21 cellular contexts compared by ENCODE assay signal in the genomic region with DNA sequence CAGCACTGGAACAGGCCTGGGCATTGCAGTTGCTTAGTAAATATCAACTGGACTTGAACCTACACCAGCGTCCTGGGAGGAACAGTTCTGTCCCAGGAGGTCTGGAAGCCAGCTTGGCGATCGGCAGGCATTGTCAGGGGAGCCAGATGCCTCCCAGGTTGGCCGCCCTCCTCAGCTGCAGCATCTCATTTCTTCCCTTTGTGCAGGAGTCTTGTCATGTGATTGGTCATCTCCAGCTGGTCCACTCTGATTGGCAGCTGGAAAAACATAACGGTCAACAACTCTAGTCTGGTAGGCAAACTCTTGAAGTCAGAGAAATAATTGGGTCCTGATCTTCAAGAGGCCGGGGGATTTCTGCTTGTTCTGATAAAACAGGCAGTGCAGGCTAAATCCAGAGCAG. TPM values are rescaled to one million over a fixed set of nuclear protein-coding genes. Genes with fewer than 3 reads are reported as not detected.
A peak's percentile ranks its signal among the peaks of the same experiment; 100 is the strongest.
DNase-seq lines count a peak whose midpoint lies in the region; ATAC-seq, FAIRE-seq and TF ChIP-seq lines count a peak whose summit lies in the region.
"Had no signal": no experiment of that assay in that cellular context is flagged by ENCODE, and none has a peak within 500 bp of the region (broad histone marks: within the 10 kb centered on the region; RNA-seq: fewer than 3 reads in every experiment).

No MANE protein-coding gene starts in this region.

- H3K9me3 ChIP-seq in K562 (replicated peaks; ENCODE audit: control insufficient read depth, insufficient read depth, low read depth, low read length) (no peaks in the 10 kb centered on the region), transverse colon (no peaks in the 10 kb centered on the region), aorta (ENCODE audit: control insufficient read depth, low read length) (no peaks in the 10 kb centered on the region)
- H3K9me3 ChIP-seq: Caco-2, SJCRH30 had no signal

- H4K20me1 ChIP-seq in K562 (replicated peaks; ENCODE audit: control insufficient read depth, insufficient read depth, low read length) = no peaks in the 10 kb centered on the region

- no peak for TF ChIP-seq POLR2A in K562 (conservative IDR thresholded peaks at IDR 0.05)
- no peak for TF ChIP-seq POLR2A in transverse colon (IDR thresholded peaks at IDR 0.05)

- TF ChIP-seq RAD21 in K562 (CRISPR knock-in tag; conservative IDR thresholded peaks at IDR 0.05 in 1 of 2, IDR thresholded peaks at IDR 0.05 in 1 of 2) = no peak

- in situ Hi-C loops in K562 (cut with MboI) = loop anchor here (25.0 kb wide), 1 partner anchor 545 kb away; the partner anchor contains the start of gene EXOSC2
- in situ Hi-C loops in transverse colon (cut with MboI; ENCODE audit: low pct_ligation_motif_present in 1 of 4, low pct_unique_long_range_greater_than_20kb in 1 of 4, low sequenced_read_pairs in 3 of 4) = no loop called here

- no TSS peak for BruUV-seq in K562 (replicated peaks; lab: Mats Ljungman, UMichigan)

- H2AFZ ChIP-seq in K562 (ENCODE audit: low read depth, low read length) = 0 out of 2 replicates have a peak overlapping the region, but pooled peaks have one; percentile 27

- ATAC-seq in K562 (no peak), aorta (ENCODE audit: low FRiP score) (no peak)
- no peak for ATAC-seq in stimulated activated naive CD8-positive, alpha-beta T cell treated with anti-CD3 and anti-CD28 coated beads, Interleukin-15, amount 100 ng/mL, for 72 hours

- H3K27ac Mint-ChIP-seq in stimulated activated naive CD8-positive, alpha-beta T cell treated with anti-CD3 and anti-CD28 coated beads, Interleukin-15, amount 100 ng/mL, for 72 hours = no peak overlapping the region
- H3K27ac Mint-ChIP-seq: CD4-positive, alpha-beta memory T cell had no signal

- H3K27ac ChIP-seq in K562 (ENCODE audit: extremely low read depth, low read depth, low read length) (no peak overlapping the region), transverse colon (peak overlapping the region in 3 of 4 donors; percentile 50 to 84 (median 72)), aorta (ENCODE audit: low read depth in 1 of 2, low read length in 2 of 2) (no peak overlapping the region)
- H3K27ac ChIP-seq: SJCRH30 had no signal

- H3K4me1 ChIP-seq in K562 (replicated peaks in 1 of 2; ENCODE audit: control insufficient read depth in 2 of 2, insufficient read depth in 2 of 2, low read length in 2 of 2) (peaks cover 19 to 38% of the 10 kb centered on the region in 2 experiments), transverse colon (peaks cover 4 to 23% (median 16%) of the 10 kb centered on the region in 4 donors), aorta (ENCODE audit: control insufficient read depth in 1 of 2, insufficient read depth in 2 of 2, low read length in 2 of 2) (no peaks in the 10 kb centered on the region)

- POLR2A ChIA-PET in HEK293T (lab: Yijun Ruan, JAX) (no interaction called here), K562 (lab: Yijun Ruan, JAX) (interaction anchor here (0.8 to 1.5 kb wide), 5 partner anchors 9 to 44 kb away, joined by 3 to 4 read pairs (median 3); no protein-coding TSS in a partner anchor)

- 44% methylated on average over 6 of the region's 6 CpGs for WGBS in K562 (ENCODE audit: insufficient coverage, low coverage, missing lambda C conversion rate)
- 82% methylated on average over 6 of the region's 6 CpGs; no CpG with 5 or more reads in 1 of the 2 donors for WGBS in transverse colon (ENCODE audit: low coverage in 1 of 2), 2 donors
- WGBS in aorta, 2 donors = 83% methylated on average over 6 of the region's 6 CpGs

- no peak for TF ChIP-seq EP300 in K562 (IDR thresholded peaks at IDR 0.05; ENCODE audit: low read length)
- TF ChIP-seq EP300 in transverse colon (IDR thresholded peaks at IDR 0.05; ENCODE audit: low read depth) = no peak

- H3K4me1 Mint-ChIP-seq in stimulated activated naive CD8-positive, alpha-beta T cell treated with anti-CD3 and anti-CD28 coated beads, Interleukin-15, amount 100 ng/mL, for 72 hours = peaks cover 67% of the 10 kb centered on the region

- no peaks in the 10 kb centered on the region for H3K79me2 ChIP-seq in K562 (ENCODE audit: control insufficient read depth, insufficient read depth, low read length)

- no peak for FAIRE-seq in K562 (lab: Jason Lieb, UNC)
- FAIRE-seq: G401.6, GM12892 had no signal

- H3K9ac ChIP-seq in K562 (ENCODE audit: insufficient read depth in 1 of 2, low read depth in 2 of 2, low read length in 2 of 2) = 0 out of 4 replicates have a peak overlapping the region, but pooled peaks of 1 of the 2 experiments have one; percentile 54

- no peak overlapping the region for H3K4me2 ChIP-seq in K562 (ENCODE audit: insufficient read depth, low read length)

- no peaks in the 10 kb centered on the region for H3K9me3 Mint-ChIP-seq in stimulated activated naive CD8-positive, alpha-beta T cell treated with anti-CD3 and anti-CD28 coated beads, Interleukin-15, amount 100 ng/mL, for 72 hours
- H3K9me3 Mint-ChIP-seq: CD4-positive, alpha-beta memory T cell had no signal

- H3K36me3 ChIP-seq in K562 (ENCODE audit: control insufficient read depth, insufficient read depth, low read length) = peaks cover under 1% of the 10 kb centered on the region; the same call in 1 of the 3 replicates
- H3K36me3 ChIP-seq in transverse colon = no peaks in the 10 kb centered on the region
- no peaks in the 10 kb centered on the region for H3K36me3 ChIP-seq in aorta (ENCODE audit: control insufficient read depth in 1 of 2, insufficient read depth in 2 of 2, low read length in 1 of 2)
- H3K36me3 ChIP-seq: SJCRH30 had no signal

- H3K9me1 ChIP-seq in K562 (ENCODE audit: control insufficient read depth, insufficient read depth, low read length) = peaks cover under 1% of the 10 kb centered on the region

- H3K27me3 Mint-ChIP-seq in stimulated activated naive CD8-positive, alpha-beta T cell treated with anti-CD3 and anti-CD28 coated beads, Interleukin-15, amount 100 ng/mL, for 72 hours = peaks cover 37% of the 10 kb centered on the region

- TF ChIP-seq CTCF in K562 (IDR thresholded peaks at IDR 0.05 in 2 of 3, conservative IDR thresholded peaks at IDR 0.05 in 1 of 3; ENCODE audit: insufficient read depth in 2 of 3, low read depth in 1 of 3, low read length in 3 of 3) = no peak
- TF ChIP-seq CTCF in transverse colon (IDR thresholded peaks at IDR 0.05) = no peak

- no peak overlapping the region for H3K4me3 ChIP-seq in K562
- no peak overlapping the region for H3K4me3 ChIP-seq in transverse colon
- no peak overlapping the region for H3K4me3 ChIP-seq in aorta (ENCODE audit: low read length in 2 of 2)
- H3K4me3 ChIP-seq: SJCRH30 had no signal

- H3K4me3 Mint-ChIP-seq in stimulated activated naive CD8-positive, alpha-beta T cell treated with anti-CD3 and anti-CD28 coated beads, Interleukin-15, amount 100 ng/mL, for 72 hours = no peak overlapping the region
- H3K4me3 Mint-ChIP-seq: CD4-positive, alpha-beta memory T cell had no signal

- CTCF ChIA-PET in HEK293T (lab: Yijun Ruan, JAX) = no interaction called here
- CTCF ChIA-PET in K562 (lab: Yijun Ruan, JAX; ENCODE audit: low intra/inter-chr PET ratio) = no interaction called here

- H3K27me3 ChIP-seq in K562 (ENCODE audit: control insufficient read depth in 2 of 2, insufficient read depth in 2 of 2, low read length in 2 of 2) (no peaks in the 10 kb centered on the region; a peak in 1 of 5 replicates), transverse colon (peaks cover 22% of the 10 kb centered on the region), aorta (ENCODE audit: control insufficient read depth in 1 of 2, insufficient read depth in 2 of 2, low read length in 1 of 2) (no peaks in the 10 kb centered on the region)
- H3K27me3 ChIP-seq: SJCRH30 had no signal

- DNase-seq in HEK293T (ENCODE audit: extremely low spot score) (no peak), K562 (ENCODE audit: extremely low read depth in 1 of 4, low spot score in 3 of 4) (no peak), myocyte (ENCODE audit: low read depth) (peak; percentile 7), transverse colon (no peak), aorta (no peak), SKM-1 treated with dmso at 0.1 percent for 144 hours (lab: John Stamatoyannopoulos, UW; ENCODE audit: unreplicated experiment) (no peak)
- DNase-seq in stimulated activated naive CD8-positive, alpha-beta T cell treated with anti-CD3 and anti-CD28 coated beads, Interleukin-15, amount 100 ng/mL, for 72 hours = no peak
- DNase-seq: Caco-2; CD4-positive, alpha-beta memory T cell; DMS 273 treated with DMSO at 0.1 percent for 48 hours; MM.1S; NCI-H1092; NCI-H1436; NCI-H187 treated with DMSO at 0.1 percent for 48 hours; NCI-H2107; NCI-H446 treated with DMSO at 0.1 percent for 48 hours; NCI-H526 treated with DMSO at 0.1 percent for 48 hours; NK-92 treated with Interleukin-12 subunit alpha and Interleukin-12 subunit beta, amount 100 ng/mL, for 24 hours; SJCRH30 had no signal

- intact Hi-C loops in K562 (cut with micrococcal nuclease) (no loop called here), transverse colon (cut with DNase I; ENCODE audit: low total_unique reads) (no loop called here), aorta (cut with DNase I) (no loop called here)

RNA-seq across cellular contexts. Expression of gene NCS1, which starts 29.6 kb away (rescaled TPM):
- 6.1 and 14.0 TPM in 2 replicates for total RNA-seq in K562 (2011; cell fraction: chromatin; rRNA removed; ENCODE audit: low replicate concordance)
- total RNA-seq in K562 (2011; cell fraction: nucleolus; rRNA removed) = 10.3 and 11.0 TPM in 2 replicates
- 7.1 and 7.5 TPM in 2 replicates for total RNA-seq in K562 (2011; cell fraction: nucleoplasm; rRNA removed)
- total RNA-seq in K562 (2014; rRNA removed) (9.6 and 11.6 TPM in 2 replicates), K562 (2014; rRNA removed; fragmentation: Illumina TruSeq; extraction: Trizol) (7.6 and 8.0 TPM in 2 replicates), K562 (2015; rRNA removed; fragmentation: Illumina TruSeq; extraction: Trizol) (6.9 and 7.4 TPM in 2 replicates), K562 (2021) (22.8 and 25.0 TPM in 2 replicates), myocyte (55.2 and 59.7 TPM in 2 replicates), transverse colon (10 to 100 TPM; 11.9 to 66.5 (median 25.9) TPM), aorta (100 to 1,000 TPM in 1 of 2 donors, 10 to 100 TPM in 1; 72.1 to 171 TPM)
- polyA plus RNA-seq in K562 (2011; rRNA removed) (24.0 and 27.0 TPM in 2 replicates), K562 (2014; fragmentation: Illumina TruSeq; extraction: Trizol) (10.5 and 19.7 TPM in 2 replicates), K562 (2014; fragmentation: Nextera tagmentation; extraction: Ambion mirVana) (under 1 TPM; 0.28 to 0.66 TPM), K562 (2014; rRNA removed) (11.2 and 13.1 TPM in 2 replicates), aorta (10 to 100 TPM; 21.3 to 22.8 TPM)
- 25.2 and 37.2 TPM in 2 replicates for polyA plus RNA-seq in K562 (2011; cell fraction: cytosol; rRNA removed)
- polyA plus RNA-seq in K562 (2011; cell fraction: nucleus; rRNA removed) = 10.2 and 16.2 TPM in 2 replicates
- polyA plus RNA-seq in K562 (2012) = 9.2 and 10.6 TPM in 2 replicates
- polyA minus RNA-seq in K562 (2011; rRNA and poly(A)+ RNA removed) = 12.8 and 20.5 TPM in 2 replicates
- polyA minus RNA-seq in K562 (2011; cell fraction: cytosol; rRNA and poly(A)+ RNA removed) = 14.7 and 17.9 TPM in 2 replicates
- polyA minus RNA-seq in K562 (2011; cell fraction: nucleus; rRNA and poly(A)+ RNA removed) = 3.1 and 3.7 TPM in 2 replicates
- polyA plus RNA-seq in myocyte (2012) = 58.1 TPM
- polyA plus RNA-seq: CD4-positive, alpha-beta memory T cell had no signal

Comparison
In these comparisons a context has a peak if more than half of its experiments do, and no peak if none do; other contexts are left out.
1. H3K27ac ChIP-seq: peak in transverse colon (3 of 4); none in K562 (single experiment) and aorta (0 of 2).